ENCODE assay signal across 28 cellular contexts in genomic region chr1:9146156-9146555, GRCh38.
"Had no signal": no experiment of that assay in that cellular context is flagged by ENCODE, and none has a peak within 500 bp of the region (broad histone marks: within the 10 kb centered on the region; RNA-seq: fewer than 3 reads in every experiment).

No MANE protein-coding gene starts in this region.

- H3K9me3 ChIP-seq: colonic mucosa, gastrocnemius medialis, right atrium auricular region, suprapubic skin, tibial artery, upper lobe of right lung had no signal

- H3K27me3 Mint-ChIP-seq: activated CD4-positive, alpha-beta memory T cell treated with anti-CD3 and anti-CD28 coated beads, Interleukin-2, amount 10 ng/mL, durations not matched to agents 7 days and 5 days; activated naive CD4-positive, alpha-beta T cell treated with anti-CD3 and anti-CD28 coated beads, Interleukin-2, amount 50 U/mL, for 24 hours; activated T-cell treated with anti-CD3 and anti-CD28 coated beads, Interleukin-2, amount 50 U/mL, for 24 hours; activated T-helper 17 cell treated with anti-CD3 and anti-CD28 coated beads, Interleukin-2, amount 50 U/mL, for 72 hours; naive B cell; T-helper 17 cell had no signal

- H3K4me1 Mint-ChIP-seq: activated T-helper 17 cell treated with anti-CD3 and anti-CD28 coated beads, Interleukin-2, amount 50 U/mL, for 72 hours had no signal

- H3K4me1 ChIP-seq: colonic mucosa, parathyroid adenoma had no signal

- DNase-seq: activated CD4-positive, alpha-beta memory T cell treated with anti-CD3 and anti-CD28 coated beads, Interleukin-2, amount 10 ng/mL, durations not matched to agents 7 days and 5 days; activated CD4-positive, alpha-beta T cell treated with anti-CD3 and anti-CD28 coated beads for 1 hour; activated CD4-positive, alpha-beta T cell treated with anti-CD3 and anti-CD28 coated beads, Interleukin-2, amount 10 ng/mL, durations not matched to agents 7 days and 5 days; activated CD8-positive, alpha-beta memory T cell treated with anti-CD3 and anti-CD28 coated beads, Interleukin-2, amount 50 U/mL, for 48 hours; activated gamma-delta T cell treated with Interleukin-2 at 50 U/mL for 16 hours; activated T-cell treated with anti-CD3 and anti-CD28 coated beads, Interleukin-2, amount 50 U/mL, for 24 hours; colonic mucosa; effector CD8-positive, alpha-beta T cell; erythroblast; gastrocnemius medialis; glutamatergic neuron; left ventricle myocardium superior; mammary epithelial cell; naive B cell; nephron progenitor cell; stimulated activated CD4-positive, alpha-beta T cell treated with anti-CD3 and anti-CD28 coated beads, Interleukin-15, amount 100 ng/mL, for 24 hours; stimulated activated CD4-positive, alpha-beta T cell treated with anti-CD3 and anti-CD28 coated beads, Interleukin-2, amount 100 ng/mL, for 24 hours; stimulated activated naive CD4-positive, alpha-beta T cell; T-helper 17 cell; T1000; tibial artery; upper lobe of right lung had no signal

- H3K36me3 Mint-ChIP-seq: activated naive CD4-positive, alpha-beta T cell treated with anti-CD3 and anti-CD28 coated beads, Interleukin-2, amount 50 U/mL, for 24 hours; naive B cell had no signal

- ATAC-seq: gastrocnemius medialis, left ventricle myocardium superior, T-helper 17 cell, upper lobe of right lung had no signal

- H3K27ac Mint-ChIP-seq: activated CD4-positive, alpha-beta memory T cell treated with anti-CD3 and anti-CD28 coated beads, Interleukin-2, amount 10 ng/mL, durations not matched to agents 7 days and 5 days; activated CD4-positive, alpha-beta T cell treated with anti-CD3 and anti-CD28 coated beads, Interleukin-2, amount 10 ng/mL, durations not matched to agents 7 days and 5 days; activated naive CD4-positive, alpha-beta T cell treated with anti-CD3 and anti-CD28 coated beads, Interleukin-2, amount 50 U/mL, for 24 hours; activated T-cell treated with anti-CD3 and anti-CD28 coated beads, Interleukin-2, amount 50 U/mL, for 24 hours; mesothelial cell of epicardium; T-helper 17 cell had no signal

- H3K4me3 ChIP-seq: colonic mucosa, gastrocnemius medialis, right atrium auricular region, suprapubic skin, tibial artery, upper lobe of right lung had no signal

- H3K27me3 ChIP-seq: colonic mucosa, gastrocnemius medialis, right atrium auricular region, suprapubic skin, tibial artery, upper lobe of right lung had no signal

- H3K9me3 Mint-ChIP-seq: activated CD4-positive, alpha-beta memory T cell treated with anti-CD3 and anti-CD28 coated beads, Interleukin-2, amount 10 ng/mL, durations not matched to agents 7 days and 5 days; activated CD4-positive, alpha-beta T cell treated with anti-CD3 and anti-CD28 coated beads, Interleukin-2, amount 10 ng/mL, durations not matched to agents 7 days and 5 days; activated naive CD4-positive, alpha-beta T cell treated with anti-CD3 and anti-CD28 coated beads, Interleukin-2, amount 50 U/mL, for 24 hours; activated T-cell treated with anti-CD3 and anti-CD28 coated beads, Interleukin-2, amount 50 U/mL, for 24 hours; activated T-helper 17 cell treated with anti-CD3 and anti-CD28 coated beads, Interleukin-2, amount 50 U/mL, for 72 hours; mesothelial cell of epicardium; nephron progenitor cell had no signal

- H3K27ac ChIP-seq: colonic mucosa, gastrocnemius medialis, parathyroid adenoma, right atrium auricular region, suprapubic skin, tibial artery, upper lobe of right lung had no signal

- H3K4me3 Mint-ChIP-seq: activated CD4-positive, alpha-beta memory T cell treated with anti-CD3 and anti-CD28 coated beads, Interleukin-2, amount 10 ng/mL, durations not matched to agents 7 days and 5 days; activated CD4-positive, alpha-beta T cell treated with anti-CD3 and anti-CD28 coated beads, Interleukin-2, amount 10 ng/mL, durations not matched to agents 7 days and 5 days; activated naive CD4-positive, alpha-beta T cell treated with anti-CD3 and anti-CD28 coated beads, Interleukin-2, amount 50 U/mL, for 24 hours; activated T-cell treated with anti-CD3 and anti-CD28 coated beads, Interleukin-2, amount 50 U/mL, for 24 hours; activated T-helper 17 cell treated with anti-CD3 and anti-CD28 coated beads, Interleukin-2, amount 50 U/mL, for 72 hours; mesothelial cell of epicardium; naive B cell; nephron progenitor cell; T-helper 17 cell had no signal

- H3K36me3 ChIP-seq: colonic mucosa, gastrocnemius medialis, right atrium auricular region, upper lobe of right lung had no signal
